In the genomic region with DNA sequence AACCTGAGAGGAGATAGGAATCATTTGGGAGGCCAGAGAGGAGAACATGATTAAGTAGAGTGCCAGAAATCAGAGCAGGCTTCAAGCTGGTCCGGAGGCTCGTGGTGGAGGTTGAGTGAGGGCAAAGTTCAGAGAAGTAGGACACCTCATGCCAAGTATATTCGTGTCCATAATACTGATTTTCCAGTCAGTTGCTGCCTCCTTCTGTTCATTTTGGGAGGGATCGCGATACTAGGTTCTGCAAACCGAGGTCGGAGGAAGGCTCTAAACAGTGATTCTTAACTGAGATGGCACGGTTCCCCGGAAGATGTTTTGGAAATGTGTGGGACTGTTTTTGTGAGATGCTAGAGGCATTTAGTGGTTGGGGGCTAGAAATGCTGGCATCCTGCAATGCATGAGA, we compare ENCODE assay signal across 8 cellular contexts. TPM values are rescaled to one million over a fixed set of nuclear protein-coding genes. Genes with fewer than 3 reads are reported as not detected.
A peak's percentile ranks its signal among the peaks of the same experiment; 100 is the strongest.
DNase-seq lines count a peak whose midpoint lies in the region; ATAC-seq and TF ChIP-seq lines count a peak whose summit lies in the region.

No MANE protein-coding gene starts in this region.

- H3K27me3 ChIP-seq in right atrium auricular region = no peaks in the 10 kb centered on the region
- H3K27me3 ChIP-seq in OCI-LY1 (ENCODE audit: insufficient read depth, low read length) = no peaks in the 10 kb centered on the region
- H3K27me3 ChIP-seq in mammary epithelial cell (ENCODE audit: insufficient read depth, low read length) = no peaks in the 10 kb centered on the region
- no peaks in the 10 kb centered on the region for H3K27me3 ChIP-seq in lung (ENCODE audit: control insufficient read depth, insufficient read depth)

- no peaks in the 10 kb centered on the region for H3K36me3 ChIP-seq in right atrium auricular region
- H3K36me3 ChIP-seq in OCI-LY1 (ENCODE audit: insufficient read depth, low read length) = no peaks in the 10 kb centered on the region
- no peaks in the 10 kb centered on the region for H3K36me3 ChIP-seq in mammary epithelial cell (ENCODE audit: insufficient read depth, low read length)
- H3K36me3 ChIP-seq in lung (ENCODE audit: control insufficient read depth in 2 of 2, insufficient read depth in 2 of 2, low read length in 2 of 2) = no peaks in the 10 kb centered on the region

- in situ Hi-C loops in mammary epithelial cell (cut with MboI; ENCODE audit: low sequenced_read_pairs in 2 of 2) = loop anchor here (5.0 to 10.0 kb wide), 2 partner anchors 64 to 94 kb away; partner anchors contain the start of gene UBE4A (in 2 of the 2)

- DNase-seq in Right ventricle myocardium superior (no peak), right atrium auricular region (ENCODE audit: low spot score) (no peak), mammary epithelial cell (peak; percentile 63), lung (ENCODE audit: low spot score) (peak; percentile 50), A172 (ENCODE audit: low spot score) (no peak)

- BruUV-seq in mammary epithelial cell (replicated peaks; lab: Mats Ljungman, UMichigan) = no TSS peak

- no peaks in the 10 kb centered on the region for H3K9me3 ChIP-seq in right atrium auricular region
- H3K9me3 ChIP-seq in OCI-LY1 (ENCODE audit: low read length) = no peaks in the 10 kb centered on the region
- H3K9me3 ChIP-seq in mammary epithelial cell (replicated peaks; ENCODE audit: insufficient read depth, low read length) = no peaks in the 10 kb centered on the region
- no peaks in the 10 kb centered on the region for H3K9me3 ChIP-seq in lung (ENCODE audit: control insufficient read depth in 2 of 2, insufficient read depth in 1 of 2, low read length in 1 of 2)

- intact Hi-C loops in Right ventricle myocardium superior (cut with DNase I) = loop anchor here (5.0 kb wide), 1 partner anchor 144 kb away; no protein-coding TSS in a partner anchor
- intact Hi-C loops in mammary epithelial cell (cut with micrococcal nuclease) = loop anchor here (1.0 to 10.0 kb wide), 6 partner anchors 27 to 476 kb away; partner anchors contain the start of genes MPZL2 and MPZL3

- 3% methylated on average over 8 of the region's 9 CpGs for WGBS in mammary epithelial cell (ENCODE audit: low coverage, missing lambda C conversion rate)
- 9 to 10% methylated on average over 9 of the region's 9 CpGs for WGBS in lung, 2 donors

- no peaks in the 10 kb centered on the region for H3F3A ChIP-seq in OCI-LY1 (ENCODE audit: insufficient read depth, low read length)

- H3K4me2 ChIP-seq in OCI-LY1 (ENCODE audit: low read length) (no peak overlapping the region), mammary epithelial cell (ENCODE audit: insufficient read depth, low read depth, low read length) (peak overlapping the region; percentile 25)

- no peaks in the 10 kb centered on the region for H3K4me1 ChIP-seq in right atrium auricular region
- H3K4me1 ChIP-seq in OCI-LY1 (ENCODE audit: insufficient read depth, low read length, severe bottlenecking) = no peaks in the 10 kb centered on the region
- H3K4me1 ChIP-seq in mammary epithelial cell (ENCODE audit: insufficient read depth, low read length) = peaks cover 30% of the 10 kb centered on the region
- H3K4me1 ChIP-seq in lung (ENCODE audit: control insufficient read depth in 2 of 2, insufficient read depth in 2 of 2, low read length in 2 of 2) = no peaks in the 10 kb centered on the region

- H4K20me1 ChIP-seq in OCI-LY1 (ENCODE audit: insufficient read depth, low read length) = no peaks in the 10 kb centered on the region
- no peaks in the 10 kb centered on the region for H4K20me1 ChIP-seq in mammary epithelial cell (ENCODE audit: insufficient read depth, low read length)

- H3K9ac ChIP-seq in OCI-LY1 (ENCODE audit: low read length) (no peak overlapping the region), mammary epithelial cell (ENCODE audit: insufficient read depth, low read length) (no peak overlapping the region)

- ATAC-seq in Right ventricle myocardium superior (ENCODE audit: poor library complexity) (peak; percentile 90), lung (ENCODE audit: insufficient read depth, low FRiP score) (no peak), HG02973 (IDR thresholded peaks at IDR 0.05; ENCODE audit: unreplicated experiment) (no peak), GM21526 (IDR thresholded peaks at IDR 0.05; ENCODE audit: low FRiP score, unreplicated experiment) (no peak)

- no peak overlapping the region for H3K4me3 ChIP-seq in right atrium auricular region
- H3K4me3 ChIP-seq in OCI-LY1 (ENCODE audit: low read depth, low read length, poor library complexity, severe bottlenecking) = no peak overlapping the region
- no peak overlapping the region for H3K4me3 ChIP-seq in mammary epithelial cell (replicated peaks in 1 of 3; ENCODE audit: insufficient read depth in 1 of 3, low read depth in 2 of 3, low read length in 3 of 3)
- no peak overlapping the region for H3K4me3 ChIP-seq in lung

- no peaks in the 10 kb centered on the region for H3K9me2 ChIP-seq in OCI-LY1 (ENCODE audit: low read depth, low read length)

- TF ChIP-seq CTCF in right atrium auricular region (IDR thresholded peaks at IDR 0.05) = peak in 1 of 2 donors; percentile 55
- peak; percentile 29; the same call in 1 of the 2 replicates for TF ChIP-seq CTCF in OCI-LY1 (IDR thresholded peaks at IDR 0.05; ENCODE audit: low read length)
- peak; percentile 67 to 68 for TF ChIP-seq CTCF in mammary epithelial cell (conservative IDR thresholded peaks at IDR 0.05 in 1 of 2, IDR thresholded peaks at IDR 0.05 in 1 of 2; ENCODE audit: extremely low read depth in 1 of 2, insufficient read depth in 1 of 2, low read depth in 1 of 2, low read length in 2 of 2)
- TF ChIP-seq CTCF in lung (IDR thresholded peaks at IDR 0.05; ENCODE audit: control extremely low read depth, extremely low read depth) = peak; percentile 62

- H2AFZ ChIP-seq in OCI-LY1 (ENCODE audit: low read length) = no peak overlapping the region
- peak overlapping the region; percentile 19 for H2AFZ ChIP-seq in mammary epithelial cell (ENCODE audit: low read depth, low read length)

- H3K79me2 ChIP-seq in OCI-LY1 (ENCODE audit: insufficient read depth, low read length) = no peaks in the 10 kb centered on the region
- H3K79me2 ChIP-seq in mammary epithelial cell (ENCODE audit: insufficient read depth, low read length) = no peaks in the 10 kb centered on the region

- H3K27ac ChIP-seq in right atrium auricular region (no peak overlapping the region), OCI-LY1 (ENCODE audit: low read depth, low read length, poor library complexity, severe bottlenecking) (no peak overlapping the region), mammary epithelial cell (ENCODE audit: insufficient read depth, low read depth, low read length) (no peak overlapping the region), lung (ENCODE audit: low read depth in 1 of 2, low read length in 1 of 2) (no peak overlapping the region)

- CTCF ChIA-PET in mammary epithelial cell (lab: Charles Lee; ENCODE audit: low non-redundant PET) = interaction anchor here (0.7 kb wide), 1 partner anchor 110 kb away, joined by 4 read pairs; no protein-coding TSS in a partner anchor

- dilution Hi-C loops in mammary epithelial cell (cut with HindIII; ENCODE audit: low sequenced_read_pairs) = no loop called here

RNA-seq across cellular contexts. Expression of gene CD3E, which starts 13.6 kb away (rescaled TPM):
- 0.38 TPM for total RNA-seq in Right ventricle myocardium superior
- total RNA-seq in right atrium auricular region = 1 to 10 TPM in 1 of 2 donors, not detected in 1; 1.8 TPM
- not detected for total RNA-seq in mammary epithelial cell
- polyA plus RNA-seq in mammary epithelial cell = not detected
- polyA minus RNA-seq in mammary epithelial cell = not detected
- total RNA-seq in lung = 1 to 10 TPM; 4.4 to 5.3 TPM
- polyA plus RNA-seq in lung = 1 to 10 TPM; 5.1 to 5.7 TPM
- total RNA-seq in A172 (2014; rRNA removed; shearing (Covaris generic)) = not detected in 2 replicates

RNA-seq across cellular contexts. Expression of gene MPZL2, which starts 26.8 kb away (rescaled TPM):
- 9.8 TPM for total RNA-seq in Right ventricle myocardium superior
- total RNA-seq in right atrium auricular region = 10 to 100 TPM; 13.8 to 16.8 TPM
- total RNA-seq in mammary epithelial cell = 10 to 100 TPM; 82.5 to 92.3 TPM
- polyA plus RNA-seq in mammary epithelial cell = 82.9 TPM
- polyA minus RNA-seq in mammary epithelial cell = 105 TPM
- 100 to 1,000 TPM; 116 to 143 TPM for total RNA-seq in lung
- polyA plus RNA-seq in lung = 100 to 1,000 TPM in 1 of 2 donors, 10 to 100 TPM in 1; 87.2 to 120 TPM
- not detected in 2 replicates for total RNA-seq in A172 (2014; rRNA removed; shearing (Covaris generic))

RNA-seq across cellular contexts. Expression of gene MPZL3, which starts 38.8 kb away (rescaled TPM):
- 1.8 TPM for total RNA-seq in Right ventricle myocardium superior
- 1 to 10 TPM; 1.0 to 2.0 TPM for total RNA-seq in right atrium auricular region
- 10 to 100 TPM; 10.9 to 25.7 TPM for total RNA-seq in mammary epithelial cell
- polyA plus RNA-seq in mammary epithelial cell = 4.3 TPM
- polyA minus RNA-seq in mammary epithelial cell = 25.3 TPM
- total RNA-seq in lung = 10 to 100 TPM; 12.4 to 22.6 TPM
- polyA plus RNA-seq in lung = 1 to 10 TPM; 7.7 to 9.9 TPM
- 1.8 and 2.0 TPM in 2 replicates for total RNA-seq in A172 (2014; rRNA removed; shearing (Covaris generic))

RNA-seq across cellular contexts. Expression of gene CD3D, which starts 51.6 kb away (rescaled TPM):
- total RNA-seq in Right ventricle myocardium superior (0.62 TPM), right atrium auricular region (1 to 10 TPM in 1 of 2 donors, not detected in 1; 1.5 TPM), mammary epithelial cell (not detected), lung (1 to 10 TPM; 3.8 to 9.3 TPM)
- polyA plus RNA-seq in mammary epithelial cell (not detected), lung (1 to 10 TPM; 8.0 to 9.9 TPM)
- polyA minus RNA-seq in mammary epithelial cell = not detected
- total RNA-seq in A172 (2014; rRNA removed; shearing (Covaris generic)) = not detected in 2 replicates

RNA-seq across cellular contexts. Expression of gene CD3G, which starts 53.2 kb away (rescaled TPM):
- not detected for total RNA-seq in Right ventricle myocardium superior
- total RNA-seq in right atrium auricular region = under 1 TPM in 1 of 2 donors, not detected in 1; 0.24 TPM
- total RNA-seq in mammary epithelial cell = not detected
- not detected for polyA plus RNA-seq in mammary epithelial cell
- not detected for polyA minus RNA-seq in mammary epithelial cell
- total RNA-seq in lung = 1 to 10 TPM; 1.5 to 2.7 TPM
- polyA plus RNA-seq in lung = under 1 TPM; 0.55 to 0.73 TPM
- not detected in 2 replicates for total RNA-seq in A172 (2014; rRNA removed; shearing (Covaris generic))

Comparison
In these comparisons a context has a peak if more than half of its experiments do, and no peak if none do; other contexts are left out.
1. DNase-seq: peak in mammary epithelial cell (single experiment) and lung (single experiment); none in Right ventricle myocardium superior (single experiment), right atrium auricular region (single experiment) and A172 (single experiment).
2. RNA of gene MPZL2, which starts 26.8 kb away (total RNA-seq): 116 to 143 TPM in lung, 82.5 to 92.3 TPM in mammary epithelial cell, 13.8 to 16.8 TPM in right atrium auricular region and 9.8 TPM in Right ventricle myocardium superior (single experiment); not detected in A172; every median in the first group is over 10 times any median in the second.